Comparison of ENCODE assay signal across 9 cellular contexts in the genomic region with DNA sequence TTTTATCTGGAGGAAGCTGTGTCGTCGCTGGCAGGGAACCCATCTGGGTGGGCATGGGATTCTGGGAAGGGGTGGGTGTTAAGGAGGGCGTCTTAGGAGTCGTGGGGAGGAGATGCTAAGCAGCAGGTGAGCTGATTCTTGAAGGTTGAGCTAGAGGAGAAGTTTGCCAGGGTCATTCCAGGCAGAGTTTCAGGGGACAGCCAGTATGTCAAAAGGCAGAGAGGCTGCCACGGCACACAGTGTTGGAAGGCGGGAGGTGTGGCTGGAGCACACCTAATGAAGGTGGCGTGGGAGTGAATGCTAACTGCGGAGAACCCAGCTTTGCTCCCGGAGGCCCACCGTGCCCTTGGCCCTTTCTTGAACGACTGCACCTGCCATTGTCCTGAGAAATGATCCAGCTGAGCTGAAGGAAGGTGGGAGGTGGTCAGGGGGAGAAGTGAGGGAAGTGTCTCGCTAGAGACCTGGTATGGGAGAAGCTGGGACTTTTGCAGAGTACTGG. TPM values are rescaled to one million over a fixed set of nuclear protein-coding genes. Genes with fewer than 3 reads are reported as not detected.
A peak's percentile ranks its signal among the peaks of the same experiment; 100 is the strongest.
DNase-seq lines count a peak whose midpoint lies in the region; ATAC-seq and TF ChIP-seq lines count a peak whose summit lies in the region.
"Had no signal": no experiment of that assay in that cellular context is flagged by ENCODE, and none has a peak within 500 bp of the region (broad histone marks: within the 10 kb centered on the region; RNA-seq: fewer than 3 reads in every experiment).

No MANE protein-coding gene starts in this region.

- no peaks in the 10 kb centered on the region for H3K36me3 ChIP-seq in KMS-11 (ENCODE audit: insufficient read depth)

- H3K27me3 ChIP-seq in KMS-11 (ENCODE audit: insufficient read depth, low read depth): no peaks in the 10 kb centered on the region

- no peak overlapping the region for H2AFZ ChIP-seq in KMS-11 (ENCODE audit: low read depth)

- peak overlapping the region; percentile 94 for H3K4me2 ChIP-seq in KMS-11

- TF ChIP-seq CTCF in AG09309 (IDR thresholded peaks at IDR 0.05; ENCODE audit: control insufficient read depth, insufficient read depth, low read depth, low read length, missing control alignments) (no peak), KMS-11 (conservative IDR thresholded peaks at IDR 0.05; ENCODE audit: low read depth, low read length) (no peak), coronary artery (IDR thresholded peaks at IDR 0.05) (no peak), natural killer cell (IDR thresholded peaks at IDR 0.05) (no peak)

- no peak overlapping the region for H3K9ac ChIP-seq in KMS-11

- intact Hi-C loops in natural killer cell (cut with micrococcal nuclease): loop anchor here (10.0 kb wide), 1 partner anchor 974 kb away; no protein-coding TSS in a partner anchor

- H3K27ac Mint-ChIP-seq in natural killer cell: peak overlapping the region; percentile 53 to 89

- H3K4me1 Mint-ChIP-seq in natural killer cell: peaks cover 23 to 28% of the 10 kb centered on the region in 2 donors

- H3K4me1 ChIP-seq in KMS-11 (ENCODE audit: low read depth, poor library complexity, severe bottlenecking): peaks cover 32% of the 10 kb centered on the region

- H3K9me3 Mint-ChIP-seq in natural killer cell: no peaks in the 10 kb centered on the region

- no peak for ATAC-seq in natural killer cell

- no peak overlapping the region for H3K27ac ChIP-seq in KMS-11
- peak overlapping the region; percentile 81 to 90 for H3K27ac ChIP-seq in coronary artery

- H3K4me3 Mint-ChIP-seq in natural killer cell: peak overlapping the region; percentile 84

- H3K27me3 Mint-ChIP-seq in natural killer cell (ENCODE audit: low read depth in 2 of 2): no peaks in the 10 kb centered on the region

- DNase-seq in AG09309 (ENCODE audit: low read depth) (no peak), coronary artery (ENCODE audit: low spot score) (no peak), natural killer cell (no peak), NCI-H69 (lab: John Stamatoyannopoulos, UW) (no peak), islet precursor cell (no peak), cerebellum (ENCODE audit: low spot score) (no peak), NCI-H187 (lab: John Stamatoyannopoulos, UW) (no peak)
- DNase-seq: small intestine had no signal

- peaks cover 57% of the 10 kb centered on the region for H3K79me2 ChIP-seq in KMS-11 (ENCODE audit: insufficient read depth, low read depth)

- peak overlapping the region; percentile 95 for H3K4me3 ChIP-seq in AG09309 (ENCODE audit: control insufficient read depth, low read depth, low read length)
- H3K4me3 ChIP-seq in KMS-11 (IDR thresholded peaks at IDR 0.05; ENCODE audit: insufficient read depth, low read depth, low read length): no peak overlapping the region
- H3K4me3 ChIP-seq in coronary artery: peak overlapping the region; percentile 100

- no peaks in the 10 kb centered on the region for H4K20me1 ChIP-seq in KMS-11 (ENCODE audit: insufficient read depth)

- no peaks in the 10 kb centered on the region for H3K36me3 Mint-ChIP-seq in natural killer cell

RNA-seq across cellular contexts. Expression of a gene that starts 1.3 kb away (rescaled TPM):
- total RNA-seq in natural killer cell (10 to 100 TPM; 42.0 to 67.2 (median 62.6) TPM), cerebellum (16.8 TPM)

RNA-seq across cellular contexts. Expression of a gene that starts 26.3 kb away (rescaled TPM):
- under 1 TPM in 1 of 3 donors, not detected in 2; 0.49 TPM for total RNA-seq in natural killer cell
- not detected for total RNA-seq in cerebellum
